Comparison of ENCODE assay signal across 20 cellular contexts in genomic region chr6:150596439-150596838, GRCh38. TPM values are rescaled to one million over a fixed set of nuclear protein-coding genes. Genes with fewer than 3 reads are reported as not detected.
A peak's percentile ranks its signal among the peaks of the same experiment; 100 is the strongest.
DNase-seq lines count a peak whose midpoint lies in the region; ATAC-seq, FAIRE-seq and TF ChIP-seq lines count a peak whose summit lies in the region.
"Had no signal": no experiment of that assay in that cellular context is flagged by ENCODE, and none has a peak within 500 bp of the region (broad histone marks: within the 10 kb centered on the region; RNA-seq: fewer than 3 reads in every experiment).

No MANE protein-coding gene starts in this region.

- 17 to 67% (median 38%) methylated on average over 7 of the region's 7 CpGs for WGBS in small intestine, 3 donors
- 95% methylated on average over 7 of the region's 7 CpGs for WGBS in esophagus muscularis mucosa

- TF ChIP-seq POLR2A in esophagus muscularis mucosa (IDR thresholded peaks at IDR 0.05; ENCODE audit: low read depth): no peak

- H3K27ac ChIP-seq in small intestine (ENCODE audit: low read depth in 1 of 2, low read length in 1 of 2): no peak overlapping the region
- no peak overlapping the region for H3K27ac ChIP-seq in esophagus muscularis mucosa (replicated peaks in 1 of 4)
- H3K27ac ChIP-seq: KMS-11, RWPE1 had no signal

- intact Hi-C loops in esophagus muscularis mucosa (cut with DNase I): loop anchor here (5.0 kb wide), 1 partner anchor 174 kb away; no protein-coding TSS in a partner anchor

- no peak overlapping the region for H3K4me3 ChIP-seq in small intestine (ENCODE audit: low read depth in 1 of 2, low read length in 2 of 2)
- no peak overlapping the region for H3K4me3 ChIP-seq in esophagus muscularis mucosa
- H3K4me3 ChIP-seq: GM23338, MG63 had no signal

- H3K4me1 ChIP-seq in small intestine (ENCODE audit: control insufficient read depth in 2 of 2, insufficient read depth in 1 of 2, low read depth in 1 of 2, low read length in 1 of 2): peaks cover 0 to 13% of the 10 kb centered on the region in 2 donors
- peaks cover 0 to 23% (median 20%) of the 10 kb centered on the region in 4 donors for H3K4me1 ChIP-seq in esophagus muscularis mucosa

- no peak for ATAC-seq in GM21515 (IDR thresholded peaks at IDR 0.05; ENCODE audit: unreplicated experiment)
- ATAC-seq: GM23338, HCT116, PC-3 had no signal

- peak; percentile 5 for FAIRE-seq in small intestine (lab: Jason Lieb, UNC)

- no peaks in the 10 kb centered on the region for H3K36me3 ChIP-seq in small intestine (ENCODE audit: control insufficient read depth in 2 of 2, insufficient read depth in 2 of 2, low read length in 2 of 2)
- H3K36me3 ChIP-seq in esophagus muscularis mucosa: no peaks in the 10 kb centered on the region
- H3K36me3 ChIP-seq: MG63 had no signal

- DNase-seq in HuH-7 (ENCODE audit: low spot score) (peak; percentile 53), NCI-H524 (lab: John Stamatoyannopoulos, UW) (peak; percentile 50 to 88), islet precursor cell (peak; percentile 20), small intestine (peak; percentile 91), NOMO-1 treated with dmso at 0.1 percent for 144 hours (lab: John Stamatoyannopoulos, UW; ENCODE audit: unreplicated experiment) (no peak), esophagus muscularis mucosa (ENCODE audit: extremely low spot score) (no peak)
- DNase-seq: COR-L47; MG63; NCI-H1092; NCI-H146; NCI-H2081; NCI-H2227 treated with DMSO at 0.1 percent for 48 hours; NCI-H526; NK-92 treated with Interleukin-12 subunit alpha and Interleukin-12 subunit beta, amount 100 ng/mL, for 24 hours; PC-3 had no signal

- no peak for TF ChIP-seq CTCF in esophagus muscularis mucosa (IDR thresholded peaks at IDR 0.05)

- H3K27me3 ChIP-seq in small intestine (ENCODE audit: control insufficient read depth in 2 of 2, insufficient read depth in 2 of 2, low read length in 2 of 2): no peaks in the 10 kb centered on the region
- H3K27me3 ChIP-seq in esophagus muscularis mucosa: peaks cover 0 to 4% (median 0%) of the 10 kb centered on the region in 4 donors

- H3K9me3 ChIP-seq in small intestine (ENCODE audit: control insufficient read depth, low read depth) (no peaks in the 10 kb centered on the region), esophagus muscularis mucosa (no peaks in the 10 kb centered on the region)
- H3K9me3 ChIP-seq: MG63 had no signal

- TF ChIP-seq EP300 in esophagus muscularis mucosa (IDR thresholded peaks at IDR 0.05): no peak

RNA-seq across cellular contexts. Expression of gene PLEKHG1, which starts 3.2 kb away (rescaled TPM):
- 1 to 10 TPM; 3.0 to 6.6 (median 5.1) TPM for polyA plus RNA-seq in small intestine
- total RNA-seq in esophagus muscularis mucosa: 10 to 100 TPM; 11.5 to 22.0 (median 13.2) TPM

Comparison
In these comparisons a context has a peak if more than half of its experiments do, and no peak if none do; other contexts are left out.
1. DNase-seq: peak in HuH-7 (single experiment), NCI-H524 (2 of 2), islet precursor cell (single experiment) and small intestine (single experiment); none in NOMO-1 treated with dmso at 0.1 percent for 144 hours (single experiment) and esophagus muscularis mucosa (single experiment).